In genomic region chr4:112185740-112186670, GRCh38 we compare ENCODE assay signal across 24 cellular contexts. TPM values are rescaled to one million over a fixed set of nuclear protein-coding genes. Genes with fewer than 3 reads are reported as not detected.
DNase-seq lines count a peak whose midpoint lies in the region; ATAC-seq, FAIRE-seq and TF ChIP-seq lines count a peak whose summit lies in the region.
"Had no signal": no experiment of that assay in that cellular context is flagged by ENCODE, and none has a peak within 500 bp of the region (broad histone marks: within the 10 kb centered on the region; RNA-seq: fewer than 3 reads in every experiment).

No MANE protein-coding gene starts in this region.

- no peaks in the 10 kb centered on the region for H3K36me3 ChIP-seq in HepG2 (replicated peaks in 1 of 2; ENCODE audit: control insufficient read depth in 1 of 2, insufficient read depth in 2 of 2, low read length in 2 of 2)
- H3K36me3 ChIP-seq: suprapubic skin had no signal

- H3K9ac ChIP-seq in HepG2 (ENCODE audit: insufficient read depth, low read depth, low read length): no peak overlapping the region
- H3K9ac ChIP-seq: GM23248, KMS-11 had no signal

- 50% methylated on average over 8 of the region's 8 CpGs for WGBS in HepG2 (ENCODE audit: low lambda C conversion rate)

- peak overlapping the region; percentile 40 for H2AFZ ChIP-seq in HepG2 (ENCODE audit: low read length)
- H2AFZ ChIP-seq: GM23248 had no signal

- in situ Hi-C loops in HepG2 (cut with HindIII; ENCODE audit: extremely low pct_ligation_motif_present, low pct_unique_long_range_greater_than_20kb): no loop called here

- peak overlapping the region; percentile 45 to 91 (median 79) for H3K27ac Mint-ChIP-seq in CD14-positive monocyte
- no peak overlapping the region for H3K27ac Mint-ChIP-seq in endothelial cell (ENCODE audit: unreplicated experiment)
- H3K27ac Mint-ChIP-seq: activated CD4-positive, alpha-beta T cell treated with anti-CD3 and anti-CD28 coated beads, Interleukin-2, amount 10 ng/mL, durations not matched to agents 24 days and 14 days; dendritic cell treated with granulocyte-macrophage colony-stimulating factor and Interleukin-4, amounts not matched to agents 40 ng/mL and 50 ng/mL, for 4 days; stimulated activated effector memory CD8-positive, alpha-beta T cell treated with anti-CD3 and anti-CD28 coated beads, Interleukin-12 subunit alpha, Interleukin-12 subunit beta, amount 100 ng/mL, for 72 hours had no signal

- POLR2A ChIA-PET in HepG2 (lab: Yijun Ruan, JAX): no interaction called here

- TF ChIP-seq CTCF in CD14-positive monocyte (IDR thresholded peaks at IDR 0.05) (no peak), HepG2 (CRISPR knock-in tag; IDR thresholded peaks at IDR 0.05) (no peak), endothelial cell (IDR thresholded peaks at IDR 0.05; ENCODE audit: unreplicated experiment) (no peak)

- H3K4me1 ChIP-seq in HepG2 (ENCODE audit: insufficient read depth, low read length): peaks cover 25% of the 10 kb centered on the region
- H3K4me1 ChIP-seq: breast epithelium, right atrium auricular region, suprapubic skin had no signal

- intact Hi-C loops in CD14-positive monocyte (cut with micrococcal nuclease) (no loop called here), HepG2 (cut with micrococcal nuclease; ENCODE audit: unreplicated experiment) (no loop called here)

- no peaks in the 10 kb centered on the region for H3K9me3 ChIP-seq in HepG2 (ENCODE audit: low read length)
- H3K9me3 ChIP-seq: breast epithelium, right atrium auricular region, suprapubic skin had no signal

- TF ChIP-seq POLR2A in HepG2 (IDR thresholded peaks at IDR 0.05; ENCODE audit: insufficient read depth in 1 of 2, low read depth in 2 of 2, low read length in 2 of 2): no peak

- TF ChIP-seq RAD21 in HepG2 (CRISPR knock-in tag; IDR thresholded peaks at IDR 0.05): no peak

- H3K27me3 ChIP-seq in HepG2 (ENCODE audit: control insufficient read depth in 1 of 2, insufficient read depth in 2 of 2, low read length in 2 of 2): no peaks in the 10 kb centered on the region
- H3K27me3 ChIP-seq: breast epithelium, right atrium auricular region, suprapubic skin had no signal

- no peak overlapping the region for H3K4me2 ChIP-seq in HepG2 (ENCODE audit: low read depth, low read length)
- H3K4me2 ChIP-seq: KMS-11 had no signal

- H3K4me1 Mint-ChIP-seq in CD14-positive monocyte (peaks cover 32% of the 10 kb centered on the region), endothelial cell (ENCODE audit: unreplicated experiment) (peaks cover 22% of the 10 kb centered on the region)

- peak; percentile 49 for DNase-seq in CD14-positive monocyte (ENCODE audit: low spot score)
- DNase-seq in MV-4-11 (lab: John Stamatoyannopoulos, UW): peak; percentile 91
- DNase-seq in amniotic epithelial cell (ENCODE audit: low read depth): peak; percentile 80
- DNase-seq in HepG2 (ENCODE audit: low spot score): no peak
- DNase-seq in endothelial cell (ENCODE audit: low spot score): no peak
- DNase-seq in AG08396 (ENCODE audit: low spot score): no peak
- DNase-seq: activated CD4-positive, alpha-beta T cell treated with anti-CD3 and anti-CD28 coated beads, Interleukin-2, amount 10 ng/mL, durations not matched to agents 24 days and 14 days; C1 segment of cervical spinal cord; foreskin fibroblast; GM23248; hippocampal formation; NCI-H1105 treated with DMSO at 0.1 percent for 48 hours; NCI-H2081 treated with DMSO at 0.1 percent for 48 hours; NCI-H524; Right ventricle myocardium superior had no signal

- no peak for TF ChIP-seq EP300 in HepG2 (IDR thresholded peaks at IDR 0.05; ENCODE audit: low read depth in 2 of 2, low read length in 2 of 2)
- TF ChIP-seq EP300 in HepG2 (CRISPR knock-in tag; IDR thresholded peaks at IDR 0.05; ENCODE audit: borderline replicate concordance): no peak

- no peaks in the 10 kb centered on the region for H4K20me1 ChIP-seq in HepG2 (ENCODE audit: insufficient read depth, low read length)

- H3K4me3 ChIP-seq in HepG2 (replicated peaks in 1 of 3; ENCODE audit: insufficient read depth in 1 of 3, low read depth in 2 of 3, low read length in 3 of 3): no peak overlapping the region
- H3K4me3 ChIP-seq: breast epithelium, GM23248, right atrium auricular region, suprapubic skin had no signal

- CTCF ChIA-PET in HepG2 (lab: Yijun Ruan, JAX; ENCODE audit: low intra/inter-chr PET ratio, low total read pairs): no interaction called here

- peaks cover 19 to 23% of the 10 kb centered on the region in 2 donors for H3K36me3 Mint-ChIP-seq in CD14-positive monocyte
- H3K36me3 Mint-ChIP-seq in endothelial cell (ENCODE audit: low read depth, unreplicated experiment): peaks cover 36% of the 10 kb centered on the region

- BruUV-seq in HepG2 (replicated peaks; lab: Mats Ljungman, UMichigan): no TSS peak

- ATAC-seq in HepG2 (no peak), HG02970 (IDR thresholded peaks at IDR 0.05; ENCODE audit: low FRiP score, unreplicated experiment) (no peak), GM21526 (IDR thresholded peaks at IDR 0.05; ENCODE audit: low FRiP score, unreplicated experiment) (no peak)

- H3K27ac ChIP-seq in HepG2 (ENCODE audit: extremely low read length, insufficient read depth, low read length): no peak overlapping the region
- H3K27ac ChIP-seq: GM23248, KMS-11, right atrium auricular region, suprapubic skin had no signal

- H3K4me3 Mint-ChIP-seq in CD14-positive monocyte (no peak overlapping the region), endothelial cell (ENCODE audit: unreplicated experiment) (no peak overlapping the region)
- H3K4me3 Mint-ChIP-seq: activated CD4-positive, alpha-beta T cell treated with anti-CD3 and anti-CD28 coated beads, Interleukin-2, amount 10 ng/mL, durations not matched to agents 24 days and 14 days; dendritic cell treated with granulocyte-macrophage colony-stimulating factor and Interleukin-4, amounts not matched to agents 40 ng/mL and 50 ng/mL, for 4 days; stimulated activated effector memory CD8-positive, alpha-beta T cell treated with anti-CD3 and anti-CD28 coated beads, Interleukin-12 subunit alpha, Interleukin-12 subunit beta, amount 100 ng/mL, for 72 hours had no signal

- H3K79me2 ChIP-seq in HepG2 (ENCODE audit: insufficient read depth, low read length): no peaks in the 10 kb centered on the region

- H3K27me3 Mint-ChIP-seq in CD14-positive monocyte (ENCODE audit: low read depth in 3 of 3) (no peaks in the 10 kb centered on the region), endothelial cell (ENCODE audit: unreplicated experiment) (peaks cover 2% of the 10 kb centered on the region)
- H3K27me3 Mint-ChIP-seq: activated CD4-positive, alpha-beta T cell treated with anti-CD3 and anti-CD28 coated beads, Interleukin-2, amount 10 ng/mL, durations not matched to agents 24 days and 14 days; dendritic cell treated with granulocyte-macrophage colony-stimulating factor and Interleukin-4, amounts not matched to agents 40 ng/mL and 50 ng/mL, for 4 days had no signal

- FAIRE-seq in HepG2 (lab: Jason Lieb, UNC): no peak
- FAIRE-seq: endothelial cell of umbilical vein had no signal

- H3K9me3 Mint-ChIP-seq in CD14-positive monocyte: no peaks in the 10 kb centered on the region
- H3K9me3 Mint-ChIP-seq in endothelial cell (ENCODE audit: unreplicated experiment): no peaks in the 10 kb centered on the region
- H3K9me3 Mint-ChIP-seq: activated CD4-positive, alpha-beta T cell treated with anti-CD3 and anti-CD28 coated beads, Interleukin-2, amount 10 ng/mL, durations not matched to agents 24 days and 14 days; dendritic cell treated with granulocyte-macrophage colony-stimulating factor and Interleukin-4, amounts not matched to agents 40 ng/mL and 50 ng/mL, for 4 days; stimulated activated effector memory CD8-positive, alpha-beta T cell treated with anti-CD3 and anti-CD28 coated beads, Interleukin-12 subunit alpha, Interleukin-12 subunit beta, amount 100 ng/mL, for 72 hours had no signal

RNA-seq across cellular contexts. Expression of gene FAM241A, which starts 40.8 kb away (rescaled TPM):
- 1 to 10 TPM; 4.8 to 5.5 TPM for polyA plus RNA-seq in CD14-positive monocyte
- total RNA-seq in HepG2 (2016; rRNA removed; fragmentation: Illumina TruSeq; extraction: Trizol): 0.69 and 0.74 TPM in 2 replicates
- 0.26 and 0.30 TPM in 2 replicates for total RNA-seq in HepG2 (2016; cell fraction: cytosol; rRNA removed; fragmentation: Illumina TruSeq; extraction: Trizol; ENCODE audit: low read depth)
- 0.59 and 0.67 TPM in 2 replicates for total RNA-seq in HepG2 (2016; cell fraction: insoluble cytoplasmic fraction; rRNA removed; fragmentation: Illumina TruSeq; extraction: Trizol)
- total RNA-seq in HepG2 (2016; cell fraction: membrane; rRNA removed; fragmentation: Illumina TruSeq; extraction: Trizol): 0.86 and 0.96 TPM in 2 replicates
- 0.59 and 0.60 TPM in 2 replicates for total RNA-seq in HepG2 (2016; cell fraction: nucleus; rRNA removed; fragmentation: Illumina TruSeq; extraction: Trizol)
- polyA plus RNA-seq in HepG2 (2011; rRNA removed): 0.61 and 0.71 TPM in 2 replicates
- 0.25 and 0.51 TPM in 2 replicates for polyA plus RNA-seq in HepG2 (2011; cell fraction: cytosol; rRNA removed)
- 0.18 and 0.38 TPM in 2 replicates for polyA plus RNA-seq in HepG2 (2011; cell fraction: nucleus; rRNA removed)
- 1.4 and 1.7 TPM in 2 replicates for polyA plus RNA-seq in HepG2 (2012)
- 0.61 and 0.63 TPM in 2 replicates for polyA plus RNA-seq in HepG2 (2016; cell fraction: cytosol; fragmentation: Illumina TruSeq; extraction: Trizol; ENCODE audit: low read depth)
- 1.6 and 1.8 TPM in 2 replicates for polyA plus RNA-seq in HepG2 (2016; cell fraction: insoluble cytoplasmic fraction; fragmentation: Illumina TruSeq; extraction: Trizol; ENCODE audit: low read depth)
- polyA plus RNA-seq in HepG2 (2016; cell fraction: membrane; fragmentation: Illumina TruSeq; extraction: Trizol; ENCODE audit: low read depth): 1.3 and 1.4 TPM in 2 replicates
- polyA plus RNA-seq in HepG2 (2016; cell fraction: nucleus; fragmentation: Illumina TruSeq; extraction: Trizol; ENCODE audit: insufficient read depth, low read depth): 1.5 and 1.8 TPM in 2 replicates
- polyA minus RNA-seq in HepG2 (2011; rRNA and poly(A)+ RNA removed; ENCODE audit: low replicate concordance): 0.32 and 1.2 TPM in 2 replicates
- polyA minus RNA-seq in HepG2 (2011; cell fraction: cytosol; rRNA and poly(A)+ RNA removed): 0.26 and 0.49 TPM in 2 replicates
- 1.0 and 1.1 TPM in 2 replicates for polyA minus RNA-seq in HepG2 (2011; cell fraction: nucleus; rRNA and poly(A)+ RNA removed)
- total RNA-seq in endothelial cell (ENCODE audit: unreplicated experiment): 15.6 TPM

RNA-seq across cellular contexts. Expression of gene AP1AR, which starts 45.6 kb away (rescaled TPM):
- 10 to 100 TPM; 14.6 to 15.8 TPM for polyA plus RNA-seq in CD14-positive monocyte
- 39.9 and 43.5 TPM in 2 replicates for total RNA-seq in HepG2 (2016; rRNA removed; fragmentation: Illumina TruSeq; extraction: Trizol)
- total RNA-seq in HepG2 (2016; cell fraction: cytosol; rRNA removed; fragmentation: Illumina TruSeq; extraction: Trizol; ENCODE audit: low read depth): 9.9 and 12.4 TPM in 2 replicates
- 37.3 and 48.0 TPM in 2 replicates for total RNA-seq in HepG2 (2016; cell fraction: insoluble cytoplasmic fraction; rRNA removed; fragmentation: Illumina TruSeq; extraction: Trizol)
- 32.1 and 34.9 TPM in 2 replicates for total RNA-seq in HepG2 (2016; cell fraction: membrane; rRNA removed; fragmentation: Illumina TruSeq; extraction: Trizol)
- total RNA-seq in HepG2 (2016; cell fraction: nucleus; rRNA removed; fragmentation: Illumina TruSeq; extraction: Trizol): 36.3 and 37.1 TPM in 2 replicates
- 18.7 and 24.9 TPM in 2 replicates for polyA plus RNA-seq in HepG2 (2011; rRNA removed)
- polyA plus RNA-seq in HepG2 (2011; cell fraction: cytosol; rRNA removed): 9.4 and 12.4 TPM in 2 replicates
- polyA plus RNA-seq in HepG2 (2011; cell fraction: nucleus; rRNA removed): 16.5 and 18.1 TPM in 2 replicates
- polyA plus RNA-seq in HepG2 (2012): 34.5 and 45.9 TPM in 2 replicates
- 5.6 and 9.0 TPM in 2 replicates for polyA plus RNA-seq in HepG2 (2016; cell fraction: cytosol; fragmentation: Illumina TruSeq; extraction: Trizol; ENCODE audit: low read depth)
- polyA plus RNA-seq in HepG2 (2016; cell fraction: insoluble cytoplasmic fraction; fragmentation: Illumina TruSeq; extraction: Trizol; ENCODE audit: low read depth): 42.9 and 47.4 TPM in 2 replicates
- polyA plus RNA-seq in HepG2 (2016; cell fraction: membrane; fragmentation: Illumina TruSeq; extraction: Trizol; ENCODE audit: low read depth): 18.8 and 22.4 TPM in 2 replicates
- 47.3 and 50.7 TPM in 2 replicates for polyA plus RNA-seq in HepG2 (2016; cell fraction: nucleus; fragmentation: Illumina TruSeq; extraction: Trizol; ENCODE audit: insufficient read depth, low read depth)
- polyA minus RNA-seq in HepG2 (2011; rRNA and poly(A)+ RNA removed; ENCODE audit: low replicate concordance): 2.5 and 22.2 TPM in 2 replicates
- 30.6 and 31.0 TPM in 2 replicates for polyA minus RNA-seq in HepG2 (2011; cell fraction: cytosol; rRNA and poly(A)+ RNA removed)
- 47.1 and 50.7 TPM in 2 replicates for polyA minus RNA-seq in HepG2 (2011; cell fraction: nucleus; rRNA and poly(A)+ RNA removed)
- total RNA-seq in endothelial cell (ENCODE audit: unreplicated experiment): 15.7 TPM

Comparison
In these comparisons a context has a peak if more than half of its experiments do, and no peak if none do; other contexts are left out.
1. DNase-seq: peak in CD14-positive monocyte (single experiment), MV-4-11 (single experiment) and amniotic epithelial cell (single experiment); none in HepG2 (single experiment), endothelial cell (single experiment) and AG08396 (single experiment).